30 cellular contexts compared by ENCODE assay signal in genomic region chr18:75337348-75337747, GRCh38.
"Had no signal": no experiment of that assay in that cellular context is flagged by ENCODE, and none has a peak within 500 bp of the region (broad histone marks: within the 10 kb centered on the region; RNA-seq: fewer than 3 reads in every experiment).

No MANE protein-coding gene starts in this region.

- ATAC-seq: PC-3 had no signal

- DNase-seq: Karpas-422, KBM-7, MM.1S, MV-4-11, NCI-H1092, NCI-H1105, NCI-H1417 treated with DMSO at 0.1 percent for 48 hours, NCI-H1436 treated with DMSO at 0.1 percent for 48 hours, NCI-H1694 treated with DMSO at 0.1 percent for 48 hours, NCI-H1930, NCI-H2029 treated with DMSO at 0.1 percent for 48 hours, NCI-H2081 treated with DMSO at 0.1 percent for 48 hours, NCI-H2107, NCI-H2171, NCI-H226, NCI-H446 treated with DMSO at 0.1 percent for 48 hours, NCI-H510A treated with DMSO at 0.1 percent for 48 hours, NCI-H524 treated with DMSO at 0.1 percent for 48 hours, NCI-H526 treated with DMSO at 0.1 percent for 48 hours, NCI-H82, OCI-M1, PC-3, Peyer's patch, Right ventricle myocardium superior, RPMI8226, SHP77 treated with DMSO at 0.1 percent for 48 hours, SK-N-SH, SW 1271 had no signal

- H3K27ac ChIP-seq: KMS-11, Peyer's patch, SJSA1 had no signal

- H3K36me3 ChIP-seq: Peyer's patch, SJSA1 had no signal

- H3K9ac ChIP-seq: KMS-11, SK-N-SH had no signal

- H3K9me3 ChIP-seq: Peyer's patch, SJSA1, SK-N-SH had no signal

- H3K4me2 ChIP-seq: KMS-11, SK-N-SH had no signal

- H3K27me3 ChIP-seq: Peyer's patch, SJSA1 had no signal

- H3K4me3 ChIP-seq: Peyer's patch, SJSA1 had no signal

- H3K4me1 ChIP-seq: Peyer's patch, SJSA1 had no signal
